Comparison of ENCODE assay signal across 19 cellular contexts in genomic region chr1:101128851-101129250, GRCh38.
DNase-seq lines count a peak whose midpoint lies in the region; ATAC-seq and TF ChIP-seq lines count a peak whose summit lies in the region.
"Had no signal": no experiment of that assay in that cellular context is flagged by ENCODE, and none has a peak within 500 bp of the region (broad histone marks: within the 10 kb centered on the region; RNA-seq: fewer than 3 reads in every experiment).

No MANE protein-coding gene starts in this region.

- H3K56ac ChIP-seq in mesendoderm (ENCODE audit: low read length): no peak overlapping the region

- no peaks in the 10 kb centered on the region for H3K79me1 ChIP-seq in mesendoderm (ENCODE audit: low read length)

- peak; percentile 80 for ATAC-seq in activated CD8-positive, alpha-beta memory T cell treated with anti-CD3 and anti-CD28 coated beads, Interleukin-2, amount 10 ng/mL, durations not matched to agents 7 days and 5 days

- H3K4ac ChIP-seq in mesendoderm (ENCODE audit: low read depth, low read length): no peak overlapping the region

- POLR2A ChIA-PET in OCI-LY7 (lab: Charles Lee): interaction anchor here (1.0 kb wide), 1 partner anchor 70 kb away, joined by 3 read pairs; no protein-coding TSS in a partner anchor

- H3K36me3 ChIP-seq in OCI-LY7 (ENCODE audit: insufficient read depth, low read length) (no peaks in the 10 kb centered on the region), mesendoderm (ENCODE audit: control insufficient read depth, insufficient read depth, low read length) (no peaks in the 10 kb centered on the region)
- H3K36me3 ChIP-seq: cardiac muscle cell, neutrophil, suprapubic skin, vagina had no signal

- no peak overlapping the region for H3K4me3 Mint-ChIP-seq in activated CD8-positive, alpha-beta memory T cell treated with anti-CD3 and anti-CD28 coated beads, Interleukin-2, amount 10 ng/mL, durations not matched to agents 7 days and 5 days
- no peak overlapping the region for H3K4me3 Mint-ChIP-seq in stimulated activated naive CD8-positive, alpha-beta T cell treated with anti-CD3 and anti-CD28 coated beads, Interleukin-15, Interleukin-2, amounts not matched to agents 100 ng/mL and 50 ng/mL, for 24 hours
- H3K4me3 Mint-ChIP-seq: CD14-positive monocyte, mesothelial cell of epicardium had no signal

- H3K4me1 ChIP-seq in OCI-LY7 (ENCODE audit: insufficient read depth, low read length, poor library complexity, severe bottlenecking): peaks cover 22% of the 10 kb centered on the region
- H3K4me1 ChIP-seq in mesendoderm (ENCODE audit: control insufficient read depth, low read depth, low read length): no peaks in the 10 kb centered on the region
- H3K4me1 ChIP-seq: suprapubic skin, vagina had no signal

- H3K4me2 ChIP-seq in OCI-LY7 (ENCODE audit: low read length): peak overlapping the region; percentile 67
- no peak overlapping the region for H3K4me2 ChIP-seq in mesendoderm (ENCODE audit: low read length)

- H4K20me1 ChIP-seq in OCI-LY7 (ENCODE audit: insufficient read depth, low read length): no peaks in the 10 kb centered on the region

- intact Hi-C loops in OCI-LY7 (cut with micrococcal nuclease; ENCODE audit: unreplicated experiment): loop anchor here (10.0 kb wide), 1 partner anchor 214 kb away; no protein-coding TSS in a partner anchor

- no peak for TF ChIP-seq CTCF in OCI-LY7 (conservative IDR thresholded peaks at IDR 0.05; ENCODE audit: low read length)

- H2BK15ac ChIP-seq in mesendoderm (replicated peaks; ENCODE audit: low read depth): no peak overlapping the region

- peak overlapping the region; percentile 71 for H3K27ac ChIP-seq in OCI-LY7 (ENCODE audit: low read depth, low read length, poor library complexity, severe bottlenecking)
- H3K27ac ChIP-seq in mesendoderm (ENCODE audit: low read depth, low read length): no peak overlapping the region
- H3K27ac ChIP-seq: cardiac muscle cell, dorsolateral prefrontal cortex, neutrophil, suprapubic skin, vagina had no signal

- peaks cover 2% of the 10 kb centered on the region for H3K9me3 Mint-ChIP-seq in activated CD8-positive, alpha-beta memory T cell treated with anti-CD3 and anti-CD28 coated beads, Interleukin-2, amount 10 ng/mL, durations not matched to agents 7 days and 5 days (ENCODE audit: low read depth)
- H3K9me3 Mint-ChIP-seq in stimulated activated naive CD8-positive, alpha-beta T cell treated with anti-CD3 and anti-CD28 coated beads, Interleukin-15, Interleukin-2, amounts not matched to agents 100 ng/mL and 50 ng/mL, for 24 hours: no peaks in the 10 kb centered on the region
- H3K9me3 Mint-ChIP-seq: CD14-positive monocyte had no signal

- BruUV-seq in OCI-LY7 (replicated peaks; lab: Mats Ljungman, UMichigan): no TSS peak

- CTCF ChIA-PET in activated CD8-positive, alpha-beta memory T cell treated with anti-CD3 and anti-CD28 coated beads, Interleukin-2, amount 10 ng/mL, durations not matched to agents 7 days and 5 days (lab: Charles Lee): interaction anchor here (1.6 to 2.6 kb wide), 2 partner anchors 9 to 110 kb away, joined by 10 to 17 read pairs; no protein-coding TSS in a partner anchor
- CTCF ChIA-PET in OCI-LY7 (lab: Charles Lee; ENCODE audit: unreplicated experiment): no interaction called here

- no peak overlapping the region for H2BK5ac ChIP-seq in mesendoderm (ENCODE audit: low read length)

- H3K79me2 ChIP-seq in OCI-LY7 (ENCODE audit: insufficient read depth, low read depth, low read length) (no peaks in the 10 kb centered on the region), mesendoderm (ENCODE audit: control insufficient read depth, insufficient read depth, low read length) (no peaks in the 10 kb centered on the region)

- H3K18ac ChIP-seq in mesendoderm (ENCODE audit: low read length): no peak overlapping the region

- H3K23ac ChIP-seq in mesendoderm (ENCODE audit: low read length): no peak overlapping the region

- H3K4me3 ChIP-seq in OCI-LY7 (ENCODE audit: low read depth, low read length, poor library complexity, severe bottlenecking) (no peak overlapping the region), mesendoderm (ENCODE audit: low read length) (no peak overlapping the region)
- H3K4me3 ChIP-seq: cardiac muscle cell, dorsolateral prefrontal cortex, suprapubic skin, vagina had no signal

- peaks cover 7% of the 10 kb centered on the region for H3K36me3 Mint-ChIP-seq in activated CD8-positive, alpha-beta memory T cell treated with anti-CD3 and anti-CD28 coated beads, Interleukin-2, amount 10 ng/mL, durations not matched to agents 7 days and 5 days
- no peaks in the 10 kb centered on the region for H3K36me3 Mint-ChIP-seq in stimulated activated naive CD8-positive, alpha-beta T cell treated with anti-CD3 and anti-CD28 coated beads, Interleukin-15, Interleukin-2, amounts not matched to agents 100 ng/mL and 50 ng/mL, for 24 hours (ENCODE audit: low read depth)
- H3K36me3 Mint-ChIP-seq: CD14-positive monocyte had no signal

- H3K27me3 Mint-ChIP-seq in activated CD8-positive, alpha-beta memory T cell treated with anti-CD3 and anti-CD28 coated beads, Interleukin-2, amount 10 ng/mL, durations not matched to agents 7 days and 5 days: peaks cover 4% of the 10 kb centered on the region
- no peaks in the 10 kb centered on the region for H3K27me3 Mint-ChIP-seq in stimulated activated naive CD8-positive, alpha-beta T cell treated with anti-CD3 and anti-CD28 coated beads, Interleukin-15, Interleukin-2, amounts not matched to agents 100 ng/mL and 50 ng/mL, for 24 hours

- H2AK5ac ChIP-seq in mesendoderm (ENCODE audit: low read length): no peak overlapping the region

- peaks cover 45% of the 10 kb centered on the region for H3K4me1 Mint-ChIP-seq in activated CD8-positive, alpha-beta memory T cell treated with anti-CD3 and anti-CD28 coated beads, Interleukin-2, amount 10 ng/mL, durations not matched to agents 7 days and 5 days
- H3K4me1 Mint-ChIP-seq in stimulated activated naive CD8-positive, alpha-beta T cell treated with anti-CD3 and anti-CD28 coated beads, Interleukin-15, Interleukin-2, amounts not matched to agents 100 ng/mL and 50 ng/mL, for 24 hours (ENCODE audit: low read depth): peaks cover 63% of the 10 kb centered on the region

- peak overlapping the region; percentile 78 for H3K27ac Mint-ChIP-seq in activated CD8-positive, alpha-beta memory T cell treated with anti-CD3 and anti-CD28 coated beads, Interleukin-2, amount 10 ng/mL, durations not matched to agents 7 days and 5 days
- H3K27ac Mint-ChIP-seq in stimulated activated naive CD8-positive, alpha-beta T cell treated with anti-CD3 and anti-CD28 coated beads, Interleukin-15, Interleukin-2, amounts not matched to agents 100 ng/mL and 50 ng/mL, for 24 hours: peak overlapping the region; percentile 79

- H4K8ac ChIP-seq in mesendoderm (ENCODE audit: low read depth, low read length): no peak overlapping the region

- H3K27me3 ChIP-seq in mesendoderm (ENCODE audit: insufficient read depth, low read length, poor library complexity): no peaks in the 10 kb centered on the region
- H3K27me3 ChIP-seq: cardiac muscle cell, neutrophil, suprapubic skin, vagina had no signal

- DNase-seq in activated CD8-positive, alpha-beta memory T cell treated with anti-CD3 and anti-CD28 coated beads, Interleukin-2, amount 10 ng/mL, durations not matched to agents 7 days and 5 days: no peak
- DNase-seq in activated CD8-positive, alpha-beta memory T cell treated with anti-CD3 and anti-CD28 coated beads, Interleukin-2, amount 50 U/mL, for 48 hours: no peak
- DNase-seq in OCI-LY7 (ENCODE audit: low spot score) (no peak), mesendoderm (no peak), COLO829 (ENCODE audit: low spot score) (no peak), NCI-H2029 treated with DMSO at 0.1 percent for 48 hours (lab: John Stamatoyannopoulos, UW) (no peak)
- DNase-seq in central memory CD4-positive, alpha-beta T cell: peak; percentile 21
- DNase-seq: dorsolateral prefrontal cortex; foreskin melanocyte; NCI-H1694; NCI-H345; stimulated activated CD8-positive, alpha-beta memory T cell treated with anti-CD3 and anti-CD28 coated beads, Interleukin-4, amount 100 ng/mL, for 48 hours had no signal

- no peak overlapping the region for H3K9ac ChIP-seq in mesendoderm (ENCODE audit: low read length)

- no peaks in the 10 kb centered on the region for H3K9me2 ChIP-seq in OCI-LY7 (ENCODE audit: insufficient read depth, low read length)

- H3K9me3 ChIP-seq in OCI-LY7 (ENCODE audit: low read length): no peaks in the 10 kb centered on the region
- H3K9me3 ChIP-seq: neutrophil, suprapubic skin, vagina had no signal

- peak overlapping the region; percentile 91 for H2AFZ ChIP-seq in OCI-LY7 (ENCODE audit: low read length)

- no peak overlapping the region for H4K5ac ChIP-seq in mesendoderm (ENCODE audit: low read length)

- no peak overlapping the region for H2BK120ac ChIP-seq in mesendoderm (ENCODE audit: low read depth, low read length)
